Comparison of ENCODE assay signal across 13 cellular contexts in the genomic region with DNA sequence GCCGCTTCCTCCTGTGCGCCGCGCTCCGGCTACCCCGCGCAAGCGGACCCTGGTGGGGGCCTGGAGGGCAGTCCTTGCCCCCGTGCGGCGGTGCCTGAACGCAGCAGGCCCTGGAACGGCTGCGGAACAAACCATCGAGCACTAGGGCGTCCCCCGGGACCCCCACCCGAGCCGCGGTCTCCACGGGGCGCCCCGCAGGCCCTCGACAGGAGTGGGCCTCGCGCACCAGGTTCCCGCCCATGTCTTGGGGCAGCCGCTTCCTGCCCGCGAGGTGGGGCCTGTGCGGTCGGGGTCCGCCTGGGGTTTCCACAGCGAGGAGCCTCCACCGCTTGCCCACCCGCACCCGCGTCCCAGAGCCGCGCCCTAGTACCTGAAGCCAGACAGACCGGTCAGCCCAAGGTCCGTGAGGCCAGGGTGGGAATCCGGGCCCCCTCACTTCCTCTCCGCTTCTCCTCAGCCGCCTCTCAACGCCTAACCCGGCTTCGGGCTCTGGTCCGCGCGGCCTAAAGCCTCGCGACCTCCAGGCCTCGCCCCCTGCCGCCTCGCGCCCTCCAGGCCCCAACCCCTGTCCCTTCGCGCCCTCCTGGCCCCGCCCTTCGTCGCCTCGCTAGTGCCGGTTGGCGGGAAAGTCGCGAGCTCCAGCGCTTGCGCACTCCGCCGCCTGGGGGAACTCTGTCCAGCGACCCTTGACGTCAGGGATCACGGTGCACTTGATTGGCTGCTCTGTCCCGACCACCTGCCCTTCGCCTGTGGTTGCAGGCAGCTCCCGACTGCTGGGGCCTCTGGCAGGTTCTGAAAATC. TPM values are rescaled to one million over a fixed set of nuclear protein-coding genes. Genes with fewer than 3 reads are reported as not detected.
DNase-seq lines count a peak whose midpoint lies in the region; ATAC-seq and TF ChIP-seq lines count a peak whose summit lies in the region.
"Had no signal": no experiment of that assay in that cellular context is flagged by ENCODE, and none has a peak within 500 bp of the region (broad histone marks: within the 10 kb centered on the region; RNA-seq: fewer than 3 reads in every experiment).

No MANE protein-coding gene starts in this region.

- H3K9ac ChIP-seq in skeletal muscle tissue (ENCODE audit: low read depth in 1 of 3, low read length in 3 of 3), result peak overlapping the region in 1 of 3 donors; percentile 50

- CTCF ChIA-PET in activated CD8-positive, alpha-beta memory T cell treated with anti-CD3 and anti-CD28 coated beads, Interleukin-2, amount 10 ng/mL, durations not matched to agents 7 days and 5 days (lab: Charles Lee), result interaction anchor here (1.3 to 2.6 kb wide), 3 partner anchors 8 to 53 kb away, joined by 4 to 8 read pairs (median 6); partner anchors contain the start of gene ABCF2
- CTCF ChIA-PET in A673 (lab: Charles Lee), result interaction anchor here (0.9 kb wide), 1 partner anchor 51 kb away, joined by 3 read pairs; no protein-coding TSS in a partner anchor

- ATAC-seq in activated CD8-positive, alpha-beta memory T cell treated with anti-CD3 and anti-CD28 coated beads, Interleukin-2, amount 10 ng/mL, durations not matched to agents 7 days and 5 days, result no peak
- ATAC-seq: mucosa of descending colon had no signal

- H3K27ac ChIP-seq in skeletal muscle tissue (ENCODE audit: low read depth, low read length) (peak overlapping the region; percentile 12), A673 (ENCODE audit: low read depth, low read length, poor library complexity, severe bottlenecking) (no peak overlapping the region)
- H3K27ac ChIP-seq: esophagus squamous epithelium, thoracic aorta had no signal

- intact Hi-C loops in A673 (cut with micrococcal nuclease; ENCODE audit: unreplicated experiment), result no loop called here

- POLR2A ChIA-PET in A673 (lab: Charles Lee; ENCODE audit: low non-redundant PET), result no interaction called here

- peaks cover 45% of the 10 kb centered on the region for H3K27me3 Mint-ChIP-seq in activated CD8-positive, alpha-beta memory T cell treated with anti-CD3 and anti-CD28 coated beads, Interleukin-2, amount 10 ng/mL, durations not matched to agents 7 days and 5 days

- H3K9me3 Mint-ChIP-seq in activated CD8-positive, alpha-beta memory T cell treated with anti-CD3 and anti-CD28 coated beads, Interleukin-2, amount 10 ng/mL, durations not matched to agents 7 days and 5 days (ENCODE audit: low read depth), result no peaks in the 10 kb centered on the region

- no peak overlapping the region for H3K27ac Mint-ChIP-seq in activated CD8-positive, alpha-beta memory T cell treated with anti-CD3 and anti-CD28 coated beads, Interleukin-2, amount 10 ng/mL, durations not matched to agents 7 days and 5 days

- peaks cover 3 to 5% (median 4%) of the 10 kb centered on the region in 3 donors for H3K27me3 ChIP-seq in skeletal muscle tissue (ENCODE audit: control insufficient read depth in 3 of 3, insufficient read depth in 3 of 3, low read length in 3 of 3)
- peaks cover 8% of the 10 kb centered on the region for H3K27me3 ChIP-seq in A673 (replicated peaks; ENCODE audit: insufficient read depth, low read depth, low read length, poor library complexity)

- no TSS peak for BruUV-seq in A673 (replicated peaks; lab: Mats Ljungman, UMichigan)

- H3K4me1 ChIP-seq in skeletal muscle tissue (ENCODE audit: control insufficient read depth in 3 of 3, insufficient read depth in 3 of 3, low read length in 3 of 3), result peaks cover 16 to 73% (median 31%) of the 10 kb centered on the region in 3 donors
- H3K4me1 ChIP-seq in A673 (ENCODE audit: insufficient read depth, low read length, poor library complexity, severe bottlenecking), result no peaks in the 10 kb centered on the region

- H3K36me3 ChIP-seq in skeletal muscle tissue (ENCODE audit: control insufficient read depth in 3 of 3, insufficient read depth in 3 of 3, low read length in 3 of 3) (peaks cover 6 to 20% (median 14%) of the 10 kb centered on the region in 3 donors), A673 (ENCODE audit: insufficient read depth, low read length, poor library complexity, severe bottlenecking) (no peaks in the 10 kb centered on the region)
- H3K36me3 ChIP-seq: esophagus squamous epithelium, thoracic aorta had no signal

- peaks cover 7% of the 10 kb centered on the region for H3K4me1 Mint-ChIP-seq in activated CD8-positive, alpha-beta memory T cell treated with anti-CD3 and anti-CD28 coated beads, Interleukin-2, amount 10 ng/mL, durations not matched to agents 7 days and 5 days

- no peak for TF ChIP-seq CTCF in A673 (conservative IDR thresholded peaks at IDR 0.05; ENCODE audit: low read depth, low read length)

- H3K9me3 ChIP-seq in skeletal muscle tissue (ENCODE audit: control insufficient read depth in 3 of 3, low read length in 3 of 3), result no peaks in the 10 kb centered on the region
- H3K9me3 ChIP-seq in A673 (ENCODE audit: low read depth, low read length, poor library complexity, severe bottlenecking), result no peaks in the 10 kb centered on the region
- H3K9me3 ChIP-seq: esophagus squamous epithelium, mucosa of descending colon, thoracic aorta had no signal

- no peak overlapping the region for H3K4me3 ChIP-seq in skeletal muscle tissue (ENCODE audit: low read length in 3 of 3)
- no peak overlapping the region for H3K4me3 ChIP-seq in A673 (ENCODE audit: low read depth, low read length, poor library complexity, severe bottlenecking)
- H3K4me3 ChIP-seq: esophagus squamous epithelium, mucosa of descending colon, thoracic aorta had no signal

- H3K36me3 Mint-ChIP-seq in activated CD8-positive, alpha-beta memory T cell treated with anti-CD3 and anti-CD28 coated beads, Interleukin-2, amount 10 ng/mL, durations not matched to agents 7 days and 5 days, result no peaks in the 10 kb centered on the region

- no peak overlapping the region for H3K4me3 Mint-ChIP-seq in activated CD8-positive, alpha-beta memory T cell treated with anti-CD3 and anti-CD28 coated beads, Interleukin-2, amount 10 ng/mL, durations not matched to agents 7 days and 5 days

- DNase-seq in HUDEP-2 (lab: John Stamatoyannopoulos, UW; ENCODE audit: unreplicated experiment in 76 of 76), result peak in 61 of 76 experiments; percentile 12 to 86 (median 74)
- DNase-seq in activated CD8-positive, alpha-beta memory T cell treated with anti-CD3 and anti-CD28 coated beads, Interleukin-2, amount 10 ng/mL, durations not matched to agents 7 days and 5 days, result peak; percentile 55
- peak; percentile 57 for DNase-seq in germinal center (ENCODE audit: low spot score)
- no peak for DNase-seq in hepatic stellate cell (ENCODE audit: low spot score)
- no peak for DNase-seq in UCSD-AML1 (lab: John Stamatoyannopoulos, UW; ENCODE audit: unreplicated experiment)
- DNase-seq in cerebellar cortex (ENCODE audit: low spot score), result no peak
- no peak for DNase-seq in A673 (ENCODE audit: low spot score)
- DNase-seq: DND-41, esophagus squamous epithelium, mucosa of descending colon, NCI-H510A had no signal

RNA-seq across cellular contexts. Expression of gene GBX1, which starts 7.0 kb away (rescaled TPM):
- total RNA-seq in activated CD8-positive, alpha-beta memory T cell treated with anti-CD3 and anti-CD28 coated beads, Interleukin-2, amount 10 ng/mL, durations not matched to agents 7 days and 5 days, result not detected
- total RNA-seq in skeletal muscle tissue (not detected), A673 (2021) (not detected in 2 replicates)
- total RNA-seq: esophagus squamous epithelium, mucosa of descending colon, thoracic aorta had no signal

RNA-seq across cellular contexts. Expression of gene ASB10, which starts 12.6 kb away (rescaled TPM):
- not detected for total RNA-seq in activated CD8-positive, alpha-beta memory T cell treated with anti-CD3 and anti-CD28 coated beads, Interleukin-2, amount 10 ng/mL, durations not matched to agents 7 days and 5 days
- total RNA-seq in skeletal muscle tissue, result 3.7 TPM
- total RNA-seq in A673 (2021), result not detected in 2 replicates
- total RNA-seq: esophagus squamous epithelium, mucosa of descending colon, thoracic aorta had no signal

RNA-seq across cellular contexts. Expression of gene H2BK1, which starts 35.8 kb away (rescaled TPM):
- not detected for total RNA-seq in activated CD8-positive, alpha-beta memory T cell treated with anti-CD3 and anti-CD28 coated beads, Interleukin-2, amount 10 ng/mL, durations not matched to agents 7 days and 5 days
- not detected for total RNA-seq in skeletal muscle tissue
- not detected in 2 replicates for total RNA-seq in A673 (2021)
- total RNA-seq: esophagus squamous epithelium, mucosa of descending colon, thoracic aorta had no signal

RNA-seq across cellular contexts. Expression of gene ABCF2, which starts 52.6 kb away (rescaled TPM):
- total RNA-seq in activated CD8-positive, alpha-beta memory T cell treated with anti-CD3 and anti-CD28 coated beads, Interleukin-2, amount 10 ng/mL, durations not matched to agents 7 days and 5 days, result 10 to 100 TPM; 37.8 to 47.3 TPM
- total RNA-seq in skeletal muscle tissue (20.9 TPM), A673 (2021) (65.5 and 69.0 TPM in 2 replicates)

RNA-seq across cellular contexts. Expression of gene CHPF2, which starts 57.8 kb away (rescaled TPM):
- 10 to 100 TPM; 46.1 to 46.8 TPM for total RNA-seq in activated CD8-positive, alpha-beta memory T cell treated with anti-CD3 and anti-CD28 coated beads, Interleukin-2, amount 10 ng/mL, durations not matched to agents 7 days and 5 days
- total RNA-seq in skeletal muscle tissue (16.2 TPM), A673 (2021) (22.5 and 27.1 TPM in 2 replicates)

Comparison
In these comparisons a context has a peak if more than half of its experiments do, and no peak if none do; other contexts are left out.
1. DNase-seq: peak in HUDEP-2 (61 of 76), activated CD8-positive, alpha-beta memory T cell treated with anti-CD3 and anti-CD28 coated beads, Interleukin-2, amount 10 ng/mL, durations not matched to agents 7 days and 5 days (single experiment) and germinal center (single experiment); none in hepatic stellate cell (single experiment), UCSD-AML1 (single experiment), cerebellar cortex (single experiment) and A673 (single experiment).